Comparison of ENCODE assay signal across 1 cellular context in genomic region chr20:62162765-62163484, GRCh38.
TF ChIP-seq lines count a peak whose summit lies in the region.

No MANE protein-coding gene starts in this region.

TF ChIP-seq in H1, 55 proteins besides CTCF, POLR2A, EP300 and RAD21:
- TF ChIP-seq, protein P1, sequence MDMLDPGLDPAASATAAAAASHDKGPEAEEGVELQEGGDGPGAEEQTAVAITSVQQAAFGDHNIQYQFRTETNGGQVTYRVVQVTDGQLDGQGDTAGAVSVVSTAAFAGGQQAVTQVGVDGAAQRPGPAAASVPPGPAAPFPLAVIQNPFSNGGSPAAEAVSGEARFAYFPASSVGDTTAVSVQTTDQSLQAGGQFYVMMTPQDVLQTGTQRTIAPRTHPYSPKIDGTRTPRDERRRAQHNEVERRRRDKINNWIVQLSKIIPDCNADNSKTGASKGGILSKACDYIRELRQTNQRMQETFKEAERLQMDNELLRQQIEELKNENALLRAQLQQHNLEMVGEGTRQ (IDR thresholded peaks at IDR 0.05; ENCODE audit: low read length) = no peak
- no peak for TF ChIP-seq KDM1A (IDR thresholded peaks at IDR 0.05; ENCODE audit: borderline replicate concordance, low read length)
- TF ChIP-seq CREB1 (IDR thresholded peaks at IDR 0.05) = no peak
- TF ChIP-seq RNF2 (IDR thresholded peaks at IDR 0.05; ENCODE audit: borderline replicate concordance, low read depth, low read length, missing control alignments, poor library complexity, severe bottlenecking) = no peak
- TF ChIP-seq SAP30 (IDR thresholded peaks at IDR 0.05; ENCODE audit: insufficient read depth, insufficient replicate concordance, low read length) = no peak
- no peak for TF ChIP-seq EGR1 (IDR thresholded peaks at IDR 0.05; ENCODE audit: borderline replicate concordance, low read depth, low read length)
- TF ChIP-seq SUZ12 (IDR thresholded peaks at IDR 0.05; ENCODE audit: low read length) = no peak
- no peak for TF ChIP-seq PHF8 (conservative IDR thresholded peaks at IDR 0.05; ENCODE audit: low read depth, low read length)
- TF ChIP-seq EZH2 (IDR thresholded peaks at IDR 0.05; ENCODE audit: low read depth, low read length, severe bottlenecking) = no peak
